Comparison of ENCODE assay signal across 18 cellular contexts in genomic region chr1:26759531-26759930, GRCh38.
"Had no signal": no experiment of that assay in that cellular context is flagged by ENCODE, and none has a peak within 500 bp of the region (broad histone marks: within the 10 kb centered on the region; RNA-seq: fewer than 3 reads in every experiment).

No MANE protein-coding gene starts in this region.

- H3K4me1 ChIP-seq: thyroid gland had no signal

- H3K4me3 ChIP-seq: ovary, thyroid gland had no signal

- H3K27ac Mint-ChIP-seq: endodermal cell had no signal

- H3K4me1 Mint-ChIP-seq: brain, endodermal cell, neural crest cell had no signal

- H3K9me3 Mint-ChIP-seq: activated T-helper 1 cell treated with anti-CD3 and anti-CD28 coated beads, Interleukin-12 subunit alpha, Interleukin-12 subunit beta, Interleukin-2, Interleukin-4 antibody, amounts not matched to agents 30 ng/mL and 10 ng/mL and 1 ng/mL, durations not matched to agents 14 hours and 24 hours and 36 hours; brain; endodermal cell; neural crest cell had no signal

- FAIRE-seq: TTC549, urothelium cell line had no signal

- H3K9me3 ChIP-seq: ovary, thyroid gland had no signal

- H3K27ac ChIP-seq: ovary, thyroid gland had no signal

- ATAC-seq: esophagus mucosa had no signal

- H3K4me3 Mint-ChIP-seq: activated T-helper 1 cell treated with anti-CD3 and anti-CD28 coated beads, Interleukin-12 subunit alpha, Interleukin-12 subunit beta, Interleukin-2, Interleukin-4 antibody, amounts not matched to agents 30 ng/mL and 10 ng/mL and 1 ng/mL, durations not matched to agents 14 hours and 24 hours and 36 hours; brain; endodermal cell; neural crest cell had no signal

- DNase-seq: activated CD4-positive, alpha-beta T cell treated with anti-CD3 and anti-CD28 coated beads, Interleukin-2, amount 50 U/mL, for 1 hour; activated CD4-positive, CD25-positive, alpha-beta regulatory T cell; activated naive CD4-positive, alpha-beta T cell treated with Interleukin-2 at 50 U/mL for 16 hours; amygdala; cerebellar nuclear complex; dermis blood vessel endothelial cell; endodermal cell; head of caudate nucleus; mesenchymal stem cell; ovary; T-helper 2 cell; thyroid gland had no signal

- H3K36me3 ChIP-seq: ovary had no signal

- H3K27me3 ChIP-seq: ovary, thyroid gland had no signal

- H3K27me3 Mint-ChIP-seq: brain had no signal
